Comparison of ENCODE assay signal across 20 cellular contexts in the genomic region with DNA sequence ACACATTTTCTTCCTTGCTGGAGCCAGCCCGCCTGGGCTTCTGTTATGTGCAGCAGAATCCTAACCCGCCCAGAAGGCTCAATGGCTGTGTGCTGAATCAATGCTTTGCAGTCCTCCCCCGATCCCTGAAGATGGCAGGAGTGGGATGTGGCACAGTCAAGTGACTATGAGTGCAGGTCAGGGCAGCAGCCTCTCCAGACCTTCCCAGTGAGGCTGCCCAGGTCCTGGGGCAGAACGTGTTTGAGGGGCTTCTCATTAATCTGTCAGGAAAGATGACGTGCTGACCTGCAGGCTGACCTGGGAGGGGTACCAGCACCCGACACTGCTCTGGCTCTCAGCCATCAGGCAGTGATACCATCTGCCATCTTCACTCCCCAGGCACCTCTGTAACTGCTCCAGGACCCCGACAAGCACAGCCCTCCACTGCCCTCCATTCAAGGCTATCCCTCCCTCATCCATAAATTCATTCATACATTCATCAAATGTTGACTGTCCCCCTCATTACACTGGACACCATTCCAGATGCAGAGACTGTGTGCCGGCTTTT. TPM values are rescaled to one million over a fixed set of nuclear protein-coding genes. Genes with fewer than 3 reads are reported as not detected.
DNase-seq lines count a peak whose midpoint lies in the region; ATAC-seq and TF ChIP-seq lines count a peak whose summit lies in the region.
"Had no signal": no experiment of that assay in that cellular context is flagged by ENCODE, and none has a peak within 500 bp of the region (broad histone marks: within the 10 kb centered on the region; RNA-seq: fewer than 3 reads in every experiment).

No MANE protein-coding gene starts in this region.

- TF ChIP-seq CTCF in cardiac muscle cell (IDR thresholded peaks at IDR 0.05; ENCODE audit: low read depth, low read length) (no peak), RWPE1 (conservative IDR thresholded peaks at IDR 0.05; ENCODE audit: low read depth) (no peak), foreskin keratinocyte (conservative IDR thresholded peaks at IDR 0.05) (peak; percentile 11)

- POLR2A ChIA-PET in RWPE1 (lab: Yijun Ruan, JAX; ENCODE audit: low non-redundant PET): no interaction called here
- POLR2A ChIA-PET in activated CD4-positive, alpha-beta memory T cell treated with anti-CD3 and anti-CD28 coated beads for 36 hours (lab: Charles Lee): no interaction called here

- intact Hi-C loops in right cardiac atrium (cut with DNase I): loop anchor here in 2 of 4 donors (2.0 to 5.0 kb wide), 2 partner anchors 55 to 58 kb away; no protein-coding TSS in a partner anchor
- intact Hi-C loops in activated CD4-positive, alpha-beta memory T cell treated with anti-CD3 and anti-CD28 coated beads for 36 hours (cut with micrococcal nuclease): no loop called here

- H3K4me3 Mint-ChIP-seq in activated CD4-positive, alpha-beta memory T cell treated with anti-CD3 and anti-CD28 coated beads for 36 hours: no peak overlapping the region
- H3K4me3 Mint-ChIP-seq: mesothelial cell of epicardium, nephron had no signal

- H3K4me1 ChIP-seq in cardiac muscle cell (ENCODE audit: low read depth) (peaks cover 20% of the 10 kb centered on the region), right cardiac atrium (ENCODE audit: control insufficient read depth, insufficient read depth, low read length) (peaks cover 2% of the 10 kb centered on the region), foreskin keratinocyte (no peaks in the 10 kb centered on the region)
- H3K4me1 ChIP-seq: prostate gland, suprapubic skin had no signal

- H3K27me3 ChIP-seq in cardiac muscle cell (no peaks in the 10 kb centered on the region), right cardiac atrium (ENCODE audit: control insufficient read depth, insufficient read depth) (no peaks in the 10 kb centered on the region), foreskin keratinocyte (no peaks in the 10 kb centered on the region)
- H3K27me3 ChIP-seq: adrenal gland, gastroesophageal sphincter, suprapubic skin had no signal

- H3K27ac ChIP-seq in cardiac muscle cell: peak overlapping the region; percentile 34
- H3K27ac ChIP-seq in right cardiac atrium (ENCODE audit: low read length): no peak overlapping the region
- H3K27ac ChIP-seq in RWPE1: peak overlapping the region; percentile 11; the same call in 1 of the 2 replicates
- H3K27ac ChIP-seq in foreskin keratinocyte: no peak overlapping the region
- H3K27ac ChIP-seq: adrenal gland, gastroesophageal sphincter, prostate gland, SK-N-MC, suprapubic skin had no signal

- H3K27me3 Mint-ChIP-seq in activated CD4-positive, alpha-beta memory T cell treated with anti-CD3 and anti-CD28 coated beads for 36 hours: no peaks in the 10 kb centered on the region

- peak; percentile 21 to 62 for DNase-seq in cardiac muscle cell (ENCODE audit: low read depth in 1 of 2, low spot score in 1 of 2)
- DNase-seq in right cardiac atrium: no peak
- DNase-seq in RWPE1 (ENCODE audit: low spot score): no peak
- no peak for DNase-seq in foreskin keratinocyte
- DNase-seq in NCI-H1417 treated with DMSO at 0.1 percent for 48 hours (lab: John Stamatoyannopoulos, UW): no peak
- DNase-seq in activated CD4-positive, alpha-beta memory T cell treated with anti-CD3 and anti-CD28 coated beads for 36 hours: no peak
- DNase-seq in NCI-H2081 (lab: John Stamatoyannopoulos, UW): no peak
- DNase-seq: activated effector memory CD4-positive, alpha-beta T cell treated with anti-CD3 and anti-CD28 coated beads, Interleukin-2, amount 50 U/mL, for 16 hours; adrenal gland; GOT3; NCI-H1105 treated with DMSO at 0.1 percent for 48 hours; T-helper 9 cell had no signal

- no peaks in the 10 kb centered on the region for H3K9me3 Mint-ChIP-seq in activated CD4-positive, alpha-beta memory T cell treated with anti-CD3 and anti-CD28 coated beads for 36 hours
- H3K9me3 Mint-ChIP-seq: mesothelial cell of epicardium, nephron had no signal

- WGBS in right cardiac atrium: 72% methylated on average over 8 of the region's 8 CpGs

- no peak for ATAC-seq in right cardiac atrium
- ATAC-seq in foreskin keratinocyte: no peak
- ATAC-seq in GM18868 (IDR thresholded peaks at IDR 0.05; ENCODE audit: unreplicated experiment): no peak
- ATAC-seq: gastroesophageal sphincter had no signal

- peaks cover 3% of the 10 kb centered on the region for H3K4me1 Mint-ChIP-seq in activated CD4-positive, alpha-beta memory T cell treated with anti-CD3 and anti-CD28 coated beads for 36 hours (ENCODE audit: low read depth)

- H3K9me3 ChIP-seq in cardiac muscle cell (ENCODE audit: low read depth) (no peaks in the 10 kb centered on the region), right cardiac atrium (ENCODE audit: control insufficient read depth, low read length) (no peaks in the 10 kb centered on the region)
- H3K9me3 ChIP-seq: adrenal gland, gastroesophageal sphincter, prostate gland, suprapubic skin had no signal

- CTCF ChIA-PET in RWPE1 (lab: Yijun Ruan, JAX): interaction anchor here (0.6 kb wide), 1 partner anchor 58 kb away, joined by 4 read pairs; no protein-coding TSS in a partner anchor
- CTCF ChIA-PET in activated CD4-positive, alpha-beta memory T cell treated with anti-CD3 and anti-CD28 coated beads for 36 hours (lab: Charles Lee): interaction anchor here (9.5 kb wide), 1 partner anchor 66 kb away, joined by 113 read pairs; no protein-coding TSS in a partner anchor

- H3K4me3 ChIP-seq in cardiac muscle cell (no peak overlapping the region), right cardiac atrium (ENCODE audit: low read length) (no peak overlapping the region)
- H3K4me3 ChIP-seq: adrenal gland, gastroesophageal sphincter, prostate gland, SK-N-MC, suprapubic skin had no signal

- H3K27ac Mint-ChIP-seq in activated CD4-positive, alpha-beta memory T cell treated with anti-CD3 and anti-CD28 coated beads for 36 hours: no peak overlapping the region
- H3K27ac Mint-ChIP-seq: mesothelial cell of epicardium, nephron had no signal

- no peaks in the 10 kb centered on the region for H3K36me3 ChIP-seq in cardiac muscle cell
- H3K36me3 ChIP-seq: prostate gland had no signal

- H3K36me3 Mint-ChIP-seq in activated CD4-positive, alpha-beta memory T cell treated with anti-CD3 and anti-CD28 coated beads for 36 hours: peaks cover 12% of the 10 kb centered on the region
- H3K36me3 Mint-ChIP-seq: mesothelial cell of epicardium had no signal

RNA-seq across cellular contexts. Expression of a gene that starts 35.1 kb away (rescaled TPM):
- total RNA-seq in cardiac muscle cell: 23.1 and 31.3 TPM in 2 replicates
- polyA plus RNA-seq in cardiac muscle cell: 9.0 and 9.1 TPM in 2 replicates
- 1 to 10 TPM in 3 of 4 donors, under 1 TPM in 1; 0.97 to 1.3 (median 1.2) TPM for total RNA-seq in right cardiac atrium
- polyA plus RNA-seq in right cardiac atrium: 0.63 TPM
- total RNA-seq in foreskin keratinocyte: not detected in 2 replicates
- polyA plus RNA-seq in foreskin keratinocyte: 0.10 and 0.11 TPM in 2 replicates
- total RNA-seq in activated CD4-positive, alpha-beta memory T cell treated with anti-CD3 and anti-CD28 coated beads for 36 hours: 1 to 10 TPM; 1.2 to 1.4 TPM
- total RNA-seq: HT1080 had no signal

RNA-seq across cellular contexts. Expression of a gene that starts 41.5 kb away (rescaled TPM):
- total RNA-seq in cardiac muscle cell (0.09 and 0.28 TPM in 2 replicates), right cardiac atrium (10 to 100 TPM in 3 of 4 donors, 1 to 10 TPM in 1; 7.1 to 19.6 (median 10.7) TPM), foreskin keratinocyte (0.24 and 0.25 TPM in 2 replicates)
- polyA plus RNA-seq in cardiac muscle cell (0.72 and 0.93 TPM in 2 replicates), right cardiac atrium (5.2 TPM), foreskin keratinocyte (0.10 and 0.11 TPM in 2 replicates)
- 10 to 100 TPM; 46.0 to 50.6 TPM for total RNA-seq in activated CD4-positive, alpha-beta memory T cell treated with anti-CD3 and anti-CD28 coated beads for 36 hours

Comparison
In these comparisons a context has a peak if more than half of its experiments do, and no peak if none do; other contexts are left out.
1. DNase-seq: peak in cardiac muscle cell (2 of 2); none in right cardiac atrium (0 of 3), RWPE1 (single experiment), foreskin keratinocyte (0 of 2), NCI-H1417 treated with DMSO at 0.1 percent for 48 hours (single experiment), activated CD4-positive, alpha-beta memory T cell treated with anti-CD3 and anti-CD28 coated beads for 36 hours (single experiment) and NCI-H2081 (0 of 2).
2. H3K27ac ChIP-seq: peak in cardiac muscle cell (single experiment) and RWPE1 (single experiment); none in right cardiac atrium (single experiment) and foreskin keratinocyte (single experiment).